25 cellular contexts compared by ENCODE assay signal in the genomic region with DNA sequence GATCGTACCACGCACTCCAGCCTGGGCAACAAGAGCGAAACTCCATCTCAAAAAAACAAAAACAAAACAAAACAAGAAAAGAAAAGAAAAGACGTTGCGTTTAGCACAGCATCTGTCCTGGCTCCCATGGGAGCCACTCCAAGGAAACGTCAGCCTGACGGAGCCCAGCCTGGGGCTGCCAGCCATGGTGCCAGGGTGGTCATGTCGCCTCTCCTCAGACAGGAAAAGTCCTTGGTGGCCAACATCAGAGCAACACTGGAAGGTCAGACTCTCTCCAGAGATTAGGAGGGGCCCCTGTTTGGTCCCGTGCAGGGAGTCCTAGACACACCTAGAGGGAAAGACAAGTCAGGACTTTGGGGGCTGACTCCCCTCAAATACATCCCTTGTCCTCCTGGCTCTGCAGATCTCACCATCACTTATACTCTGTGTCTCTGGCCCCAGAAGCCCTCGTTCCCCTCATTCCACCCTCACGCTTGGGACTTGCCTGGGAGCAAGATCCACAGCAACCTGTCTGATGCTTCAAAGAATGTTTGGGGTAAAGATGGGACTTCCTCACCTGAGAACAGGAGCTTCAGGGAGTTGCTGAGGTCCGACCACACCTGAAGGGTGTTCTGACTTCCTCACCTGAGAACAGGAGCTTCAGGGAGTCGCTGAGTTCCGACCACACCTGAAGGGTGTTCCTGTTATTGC. TPM values are rescaled to one million over a fixed set of nuclear protein-coding genes. Genes with fewer than 3 reads are reported as not detected.
"Had no signal": no experiment of that assay in that cellular context is flagged by ENCODE, and none has a peak within 500 bp of the region (broad histone marks: within the 10 kb centered on the region; RNA-seq: fewer than 3 reads in every experiment).

No MANE protein-coding gene starts in this region.

- H3K36me3 Mint-ChIP-seq: naive thymus-derived CD4-positive, alpha-beta T cell had no signal

- ATAC-seq: heart right ventricle; left lung; naive thymus-derived CD4-positive, alpha-beta T cell; sciatic nerve had no signal

- H3K27ac ChIP-seq: dorsolateral prefrontal cortex, heart right ventricle, left lung, neutrophil, skin epidermis, stomach, thoracic aorta, transverse colon had no signal

- H3K4me3 ChIP-seq: dorsolateral prefrontal cortex, heart right ventricle, left lung, lung, skin epidermis, stomach, thoracic aorta, transverse colon had no signal

- H3K4me1 Mint-ChIP-seq: nephron progenitor cell had no signal

- H3K4me1 ChIP-seq: stomach, transverse colon had no signal

- H3K27me3 ChIP-seq: neutrophil had no signal

- H3K9me3 Mint-ChIP-seq: naive thymus-derived CD4-positive, alpha-beta T cell had no signal

- H3K9me3 ChIP-seq: heart right ventricle, left lung, neutrophil, stomach, thoracic aorta, transverse colon had no signal

- H3K36me3 ChIP-seq: heart right ventricle, left lung, neutrophil, stomach, thoracic aorta, transverse colon had no signal

- H3K4me3 Mint-ChIP-seq: naive thymus-derived CD4-positive, alpha-beta T cell; nephron progenitor cell had no signal

- H3K27ac Mint-ChIP-seq: nephron progenitor cell had no signal

- DNase-seq: cortex of kidney; dorsolateral prefrontal cortex; effector CD8-positive, alpha-beta T cell; heart right ventricle; hypothalamus; left lung; mesenchymal stem cell; naive thymus-derived CD4-positive, alpha-beta T cell; nephron progenitor cell; stimulated activated CD4-positive, alpha-beta T cell treated with anti-CD3 and anti-CD28 coated beads, Interleukin-2, amount 100 ng/mL, for 24 hours; stimulated activated CD4-positive, alpha-beta T cell treated with anti-CD3 and anti-CD28 coated beads, Interleukin-4, amount 100 ng/mL, for 4 hours; stimulated activated naive CD4-positive, alpha-beta T cell; stomach; substantia nigra; transverse colon had no signal

RNA-seq across cellular contexts. Expression of gene LILRA4, which starts 9.3 kb away (rescaled TPM):
- total RNA-seq: osteoblast, pulmonary artery endothelial cell, stomach, thoracic aorta, urinary bladder had no signal

RNA-seq across cellular contexts. Expression of gene LILRA5, which starts 16.7 kb away (rescaled TPM):
- total RNA-seq: cerebellum, pulmonary artery endothelial cell had no signal

RNA-seq across cellular contexts. Expression of gene LAIR1, which starts 35.1 kb away (rescaled TPM):
- total RNA-seq: pulmonary artery endothelial cell had no signal

RNA-seq across cellular contexts. Expression of gene LILRB2, which starts 48.7 kb away (rescaled TPM):
- total RNA-seq: frontal cortex, osteoblast, pulmonary artery endothelial cell had no signal
